Comparison of ENCODE assay signal across 34 cellular contexts in the genomic region with DNA sequence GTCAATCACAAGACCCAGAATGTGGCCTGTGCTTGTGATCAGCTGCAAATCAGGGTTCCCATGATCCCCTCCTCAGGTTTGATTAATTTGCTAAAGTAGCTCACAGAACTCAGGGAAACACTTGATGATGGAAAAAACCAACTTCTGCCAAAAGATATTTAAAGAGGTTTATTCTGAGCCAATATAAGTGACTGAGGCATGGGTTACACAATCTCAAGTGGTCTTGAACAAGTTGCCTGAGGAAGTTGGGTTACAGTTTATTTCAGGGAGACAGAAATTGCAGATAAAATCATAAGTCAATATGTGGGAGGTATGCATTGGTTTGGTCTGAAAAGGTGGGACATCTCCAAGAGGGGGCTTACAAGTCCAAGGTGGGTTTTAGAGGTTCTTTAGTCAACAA.
"Had no signal": no experiment of that assay in that cellular context is flagged by ENCODE, and none has a peak within 500 bp of the region (broad histone marks: within the 10 kb centered on the region; RNA-seq: fewer than 3 reads in every experiment).

No MANE protein-coding gene starts in this region.

- H3K4me3 ChIP-seq: K562, PC-9 had no signal

- H3K36me3 ChIP-seq: WERI-Rb-1 had no signal

- H3K27ac ChIP-seq: PC-9, RWPE1, WERI-Rb-1 had no signal

- ATAC-seq: activated CD8-positive, alpha-beta T cell treated with anti-CD3 and anti-CD28 coated beads, Interleukin-2, amount 10 ng/mL, durations not matched to agents 7 days and 5 days; activated naive CD8-positive, alpha-beta T cell treated with anti-CD3 and anti-CD28 coated beads, Interleukin-2, amount 50 U/mL, for 24 hours; K562; Right ventricle myocardium inferior had no signal

- DNase-seq: activated CD4-positive, alpha-beta T cell treated with anti-CD3 and anti-CD28 coated beads for 1 hour; activated CD4-positive, alpha-beta T cell treated with anti-CD3 and anti-CD28 coated beads for 48 hours; activated CD4-positive, alpha-beta T cell treated with anti-CD3 and anti-CD28 coated beads, Interleukin-2, amount 50 U/mL, for 48 hours; activated CD4-positive, CD25-positive, alpha-beta regulatory T cell; activated CD8-positive, alpha-beta T cell treated with anti-CD3 and anti-CD28 coated beads, Interleukin-2, amount 10 ng/mL, durations not matched to agents 7 days and 5 days; activated gamma-delta T cell treated with Interleukin-2 at 50 U/mL for 16 hours; activated naive CD4-positive, alpha-beta T cell treated with anti-CD3 and anti-CD28 coated beads for 36 hours; activated naive CD8-positive, alpha-beta T cell treated with anti-CD3 and anti-CD28 coated beads, Interleukin-2, amount 50 U/mL, for 24 hours; activated T-cell treated with anti-CD3 and anti-CD28 coated beads, Interleukin-2, amount 50 U/mL, for 24 hours; anterior cingulate cortex; caudate nucleus; cerebellar nuclear complex; IMR-90; MV-4-11; NCI-H1092 treated with DMSO at 0.1 percent for 48 hours; NCI-H1417; NCI-H146; NCI-H187; NCI-H2029 treated with DMSO at 0.1 percent for 48 hours; NCI-H2107; NCI-H226; NCI-H446 treated with DMSO at 0.1 percent for 48 hours; NCI-H524; NCI-H69; NCI-H82; PC-9; SW 1271; T-helper 1 cell; T-helper 2 cell; T-helper 9 cell; WERI-Rb-1 had no signal
